Comparison of ENCODE assay signal across 7 cellular contexts in genomic region chr14:63045612-63046320, GRCh38. TPM values are rescaled to one million over a fixed set of nuclear protein-coding genes. Genes with fewer than 3 reads are reported as not detected.
DNase-seq lines count a peak whose midpoint lies in the region; ATAC-seq and TF ChIP-seq lines count a peak whose summit lies in the region.

No MANE protein-coding gene starts in this region.

- H3K36me3 Mint-ChIP-seq in endothelial cell (ENCODE audit: low read depth, unreplicated experiment), result no peaks in the 10 kb centered on the region

- ATAC-seq in GM19397 (IDR thresholded peaks at IDR 0.05; ENCODE audit: unreplicated experiment) (no peak), GM18867 (IDR thresholded peaks at IDR 0.05; ENCODE audit: unreplicated experiment) (no peak)

- TF ChIP-seq CTCF in HFF-Myc (IDR thresholded peaks at IDR 0.05; ENCODE audit: low read depth, low read length, missing control alignments) (no peak), endothelial cell (IDR thresholded peaks at IDR 0.05; ENCODE audit: unreplicated experiment) (no peak)

- H3K27ac Mint-ChIP-seq in endothelial cell (ENCODE audit: unreplicated experiment), result no peak overlapping the region

- H3K4me1 Mint-ChIP-seq in endothelial cell (ENCODE audit: unreplicated experiment), result no peaks in the 10 kb centered on the region

- DNase-seq in HFF-Myc (ENCODE audit: extremely low read depth, low read depth) (no peak), NCI-H345 treated with DMSO at 0.1 percent for 48 hours (lab: John Stamatoyannopoulos, UW; ENCODE audit: unreplicated experiment) (peak; percentile 56), endothelial cell (ENCODE audit: low spot score) (peak; percentile 57), occipital lobe (lab: John Stamatoyannopoulos, UW) (peak; percentile 47), GM19240 (ENCODE audit: insufficient read length, low spot score) (no peak)

- H3K27me3 Mint-ChIP-seq in endothelial cell (ENCODE audit: unreplicated experiment), result peaks cover 12% of the 10 kb centered on the region

- H3K4me3 Mint-ChIP-seq in endothelial cell (ENCODE audit: unreplicated experiment), result peak overlapping the region; percentile 38

- no peaks in the 10 kb centered on the region for H3K9me3 Mint-ChIP-seq in endothelial cell (ENCODE audit: unreplicated experiment)

- H3K4me3 ChIP-seq in HFF-Myc (replicated peaks; ENCODE audit: low read depth, low read length), result peak overlapping the region; percentile 7; the same call in 1 of the 2 replicates

RNA-seq across cellular contexts. Expression of gene KCNH5, which starts 0.5 kb away (rescaled TPM):
- total RNA-seq in endothelial cell (ENCODE audit: unreplicated experiment) (0.13 TPM), occipital lobe (23.9 TPM)

Comparison
In these comparisons a context has a peak if more than half of its experiments do, and no peak if none do; other contexts are left out.
1. DNase-seq: peak in NCI-H345 treated with DMSO at 0.1 percent for 48 hours (single experiment), endothelial cell (single experiment) and occipital lobe (single experiment); none in HFF-Myc (single experiment) and GM19240 (single experiment).
2. RNA of gene KCNH5, which starts 0.5 kb away (total RNA-seq): 23.9 TPM in occipital lobe (single experiment); 0.13 TPM in endothelial cell (single experiment); every median in the first group is over 10 times any median in the second.